In the genomic region with DNA sequence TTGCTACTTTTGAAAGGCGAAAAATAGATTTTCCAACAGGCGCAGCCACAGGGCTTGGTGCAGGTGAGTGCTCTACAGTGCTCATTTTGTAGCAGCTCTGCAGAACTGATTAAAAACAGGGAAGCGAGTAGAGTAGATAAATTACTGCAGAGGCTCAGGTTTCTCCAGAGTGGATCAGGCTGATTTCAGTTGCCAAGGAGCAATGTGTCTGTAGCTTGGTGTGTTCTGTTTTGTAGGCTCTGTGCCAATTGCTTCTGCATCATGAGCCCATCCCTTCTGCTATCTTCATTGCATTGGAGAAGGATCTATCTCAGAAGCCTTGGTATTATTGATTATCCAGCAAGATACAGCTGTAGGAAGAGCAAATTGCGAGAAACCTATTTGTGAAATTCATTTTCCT, we compare ENCODE assay signal across 26 cellular contexts.
DNase-seq lines count a peak whose midpoint lies in the region; ATAC-seq and TF ChIP-seq lines count a peak whose summit lies in the region.
"Had no signal": no experiment of that assay in that cellular context is flagged by ENCODE, and none has a peak within 500 bp of the region (broad histone marks: within the 10 kb centered on the region; RNA-seq: fewer than 3 reads in every experiment).

No MANE protein-coding gene starts in this region.

- H3K79me2 ChIP-seq in smooth muscle cell (ENCODE audit: low read depth) = no peaks in the 10 kb centered on the region

- no peak overlapping the region for H2AFZ ChIP-seq in smooth muscle cell (ENCODE audit: low read depth)

- in situ Hi-C loops in G401 (cut with HindIII; ENCODE audit: low sequenced_read_pairs) = no loop called here

- 74% methylated on average over 4 of the region's 4 CpGs for WGBS in smooth muscle cell (ENCODE audit: low lambda C conversion rate)

- no peaks in the 10 kb centered on the region for H3K36me3 ChIP-seq in iPS-20b (ENCODE audit: insufficient read depth, low read depth, low read length)
- H3K36me3 ChIP-seq in smooth muscle cell (ENCODE audit: low read depth) = no peaks in the 10 kb centered on the region
- H3K36me3 ChIP-seq: BLaER1, lower lobe of right lung, sigmoid colon, transverse colon had no signal

- TF ChIP-seq CTCF in smooth muscle cell (IDR thresholded peaks at IDR 0.05; ENCODE audit: borderline replicate concordance, insufficient read depth, poor library complexity, severe bottlenecking) = no peak

- H3K27me3 ChIP-seq in iPS-20b (ENCODE audit: insufficient read depth, low read length) (no peaks in the 10 kb centered on the region), smooth muscle cell (ENCODE audit: low read depth) (no peaks in the 10 kb centered on the region)
- H3K27me3 ChIP-seq: BLaER1, body of pancreas, sigmoid colon, transverse colon had no signal

- no peaks in the 10 kb centered on the region for H4K20me1 ChIP-seq in smooth muscle cell (ENCODE audit: low read depth)
- H4K20me1 ChIP-seq: BLaER1 had no signal

- H3K27ac ChIP-seq in iPS-20b (ENCODE audit: low read length) = no peak overlapping the region
- H3K27ac ChIP-seq in smooth muscle cell (ENCODE audit: low read depth) = no peak overlapping the region
- H3K27ac ChIP-seq: BLaER1, body of pancreas, lower lobe of right lung, psoas muscle, sigmoid colon, transverse colon had no signal

- H3K9ac ChIP-seq in iPS-20b (ENCODE audit: low read depth, low read length) (no peak overlapping the region), smooth muscle cell (ENCODE audit: low read depth) (no peak overlapping the region)
- H3K9ac ChIP-seq: BLaER1 had no signal

- no peaks in the 10 kb centered on the region for H3F3A ChIP-seq in smooth muscle cell (ENCODE audit: low read depth)

- peak; percentile 21 for DNase-seq in COR-L47 (lab: John Stamatoyannopoulos, UW)
- peak; percentile 1 for DNase-seq in G401 (ENCODE audit: low spot score)
- peak; percentile 95 for DNase-seq in NCI-H2171 treated with DMSO at 0.1 percent for 48 hours (lab: John Stamatoyannopoulos, UW)
- no peak for DNase-seq in smooth muscle cell (lab: John Stamatoyannopoulos, UW; ENCODE audit: unreplicated experiment)
- DNase-seq: activated CD4-positive, alpha-beta memory T cell treated with anti-CD3 and anti-CD28 coated beads, Interleukin-2, amount 10 ng/mL, durations not matched to agents 7 days and 5 days; activated CD8-positive, alpha-beta memory T cell treated with anti-CD3 and anti-CD28 coated beads, Interleukin-2, amount 50 U/mL, for 48 hours; activated naive CD4-positive, alpha-beta T cell treated with anti-CD3 and anti-CD28 coated beads, Interleukin-2, amount 10 ng/mL, durations not matched to agents 7 days and 5 days; body of pancreas; cerebellar nuclear complex; DMS53; GF-D8; kidney; lower lobe of right lung; naive thymus-derived CD8-positive, alpha-beta T cell; NCI-H2081 treated with DMSO at 0.1 percent for 48 hours; psoas muscle; sigmoid colon; stimulated activated CD4-positive, alpha-beta T cell treated with anti-CD3 and anti-CD28 coated beads, Interleukin-4, amount 100 ng/mL, for 4 hours; transverse colon had no signal

- peak overlapping the region; percentile 6; the same call in 1 of the 2 replicates for H3K4me3 ChIP-seq in iPS-20b (ENCODE audit: low read length)
- H3K4me3 ChIP-seq in smooth muscle cell = no peak overlapping the region
- H3K4me3 ChIP-seq: BLaER1, body of pancreas, lower lobe of right lung, psoas muscle, sigmoid colon, transverse colon had no signal

- H3K9me3 ChIP-seq in iPS-20b (ENCODE audit: insufficient read depth, low read depth, low read length) (no peaks in the 10 kb centered on the region), smooth muscle cell (replicated peaks; ENCODE audit: low read depth) (no peaks in the 10 kb centered on the region)
- H3K9me3 ChIP-seq: body of pancreas, lower lobe of right lung, psoas muscle, sigmoid colon, transverse colon had no signal

- ATAC-seq in GM18870 (IDR thresholded peaks at IDR 0.05; ENCODE audit: unreplicated experiment) (no peak), GM21447 (IDR thresholded peaks at IDR 0.05; ENCODE audit: unreplicated experiment) (no peak), HG02870 (IDR thresholded peaks at IDR 0.05; ENCODE audit: unreplicated experiment) (no peak)
- ATAC-seq: body of pancreas; esophagus mucosa; HCT116; lower lobe of right lung; naive thymus-derived CD8-positive, alpha-beta T cell; psoas muscle had no signal

- no peak overlapping the region for H3K4me2 ChIP-seq in smooth muscle cell
- H3K4me2 ChIP-seq: BLaER1 had no signal

- peaks cover 13% of the 10 kb centered on the region; the same call in 1 of the 2 replicates for H3K4me1 ChIP-seq in iPS-20b (ENCODE audit: insufficient read depth, low read length)
- peaks cover 5% of the 10 kb centered on the region for H3K4me1 ChIP-seq in smooth muscle cell (ENCODE audit: low read depth)
- H3K4me1 ChIP-seq: BLaER1, body of pancreas, lower lobe of right lung, psoas muscle, transverse colon had no signal
